Comparison of ENCODE assay signal across 2 cellular contexts in genomic region chr2:113937501-113937900, GRCh38.
TF ChIP-seq lines count a peak whose summit lies in the region.

No MANE protein-coding gene starts in this region.

TF ChIP-seq in HepG2, 621 proteins besides CTCF, POLR2A, EP300 and RAD21:
- TF ChIP-seq YY1 (IDR thresholded peaks at IDR 0.05; ENCODE audit: insufficient read depth, insufficient replicate concordance, low read depth, low read length) (no peak), ZNF317 (CRISPR knock-in tag; IDR thresholded peaks at IDR 0.05) (peak; percentile 99)

TF ChIP-seq in GM12878, 131 proteins besides CTCF, POLR2A, EP300 and RAD21:
- no peak for TF ChIP-seq NFIC (IDR thresholded peaks at IDR 0.05; ENCODE audit: low read depth, low read length)
- TF ChIP-seq CBX5 (IDR thresholded peaks at IDR 0.05; ENCODE audit: low read depth) = 0 out of 2 replicates have a peak, but pooled peaks have one; percentile 60
- TF ChIP-seq BHLHE40 (IDR thresholded peaks at IDR 0.05; ENCODE audit: borderline replicate concordance in 1 of 2, low read depth in 2 of 2, low read length in 1 of 2) = no peak
